Comparison of ENCODE assay signal across 16 cellular contexts in the genomic region with DNA sequence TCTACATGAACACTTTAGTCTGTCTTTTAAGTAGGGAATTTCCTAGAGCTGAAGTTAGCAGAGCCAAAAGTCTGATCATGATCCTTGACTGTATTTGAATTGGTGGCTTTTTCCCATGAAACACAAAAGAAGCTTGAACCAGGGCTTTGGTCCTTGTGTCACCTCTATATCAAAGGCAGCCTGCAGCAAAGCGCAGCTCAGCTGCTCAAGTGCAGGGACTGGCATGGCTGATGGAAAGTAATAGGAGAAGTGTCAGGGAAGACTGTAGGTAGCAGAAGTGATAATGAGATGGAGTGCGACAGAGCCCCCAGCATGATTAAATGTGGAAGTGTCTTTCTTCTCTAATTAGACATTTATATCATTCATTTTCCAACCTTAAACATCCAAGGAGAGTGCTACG.
A peak's percentile ranks its signal among the peaks of the same experiment; 100 is the strongest.
DNase-seq lines count a peak whose midpoint lies in the region; ATAC-seq and TF ChIP-seq lines count a peak whose summit lies in the region.
"Had no signal": no experiment of that assay in that cellular context is flagged by ENCODE, and none has a peak within 500 bp of the region (broad histone marks: within the 10 kb centered on the region; RNA-seq: fewer than 3 reads in every experiment).

No MANE protein-coding gene starts in this region.

- H3K27me3 ChIP-seq in breast epithelium = no peaks in the 10 kb centered on the region

- no peaks in the 10 kb centered on the region for H3K4me1 ChIP-seq in breast epithelium
- H3K4me1 ChIP-seq: HAP-1 had no signal

- H3K4me3 Mint-ChIP-seq in brain = peak overlapping the region in 4 of 5 experiments; percentile 32 to 68 (median 62)
- H3K4me3 Mint-ChIP-seq in activated T-helper 17 cell treated with anti-CD3 and anti-CD28 coated beads, Interleukin-2, amount 50 U/mL, for 72 hours = no peak overlapping the region
- H3K4me3 Mint-ChIP-seq in activated naive CD4-positive, alpha-beta T cell treated with anti-CD3 and anti-CD28 coated beads for 36 hours = no peak overlapping the region

- no peaks in the 10 kb centered on the region for H3K36me3 ChIP-seq in breast epithelium
- H3K36me3 ChIP-seq: HAP-1 had no signal

- H3K4me1 Mint-ChIP-seq in brain = peaks cover 28% of the 10 kb centered on the region
- no peaks in the 10 kb centered on the region for H3K4me1 Mint-ChIP-seq in activated T-helper 17 cell treated with anti-CD3 and anti-CD28 coated beads, Interleukin-2, amount 50 U/mL, for 72 hours
- H3K4me1 Mint-ChIP-seq in activated naive CD4-positive, alpha-beta T cell treated with anti-CD3 and anti-CD28 coated beads for 36 hours (ENCODE audit: low read depth) = no peaks in the 10 kb centered on the region

- H3K36me3 Mint-ChIP-seq in brain = no peaks in the 10 kb centered on the region
- no peaks in the 10 kb centered on the region for H3K36me3 Mint-ChIP-seq in activated T-helper 17 cell treated with anti-CD3 and anti-CD28 coated beads, Interleukin-2, amount 50 U/mL, for 72 hours (ENCODE audit: low read depth)
- no peaks in the 10 kb centered on the region for H3K36me3 Mint-ChIP-seq in activated naive CD4-positive, alpha-beta T cell treated with anti-CD3 and anti-CD28 coated beads for 36 hours (ENCODE audit: low read depth)

- H3K27me3 Mint-ChIP-seq in brain = no peaks in the 10 kb centered on the region
- no peaks in the 10 kb centered on the region for H3K27me3 Mint-ChIP-seq in activated T-helper 17 cell treated with anti-CD3 and anti-CD28 coated beads, Interleukin-2, amount 50 U/mL, for 72 hours
- no peaks in the 10 kb centered on the region for H3K27me3 Mint-ChIP-seq in activated naive CD4-positive, alpha-beta T cell treated with anti-CD3 and anti-CD28 coated beads for 36 hours (ENCODE audit: low read depth)

- CTCF ChIA-PET in activated naive CD4-positive, alpha-beta T cell treated with anti-CD3 and anti-CD28 coated beads for 36 hours (lab: Charles Lee) = no interaction called here

- no peak overlapping the region for H3K4me3 ChIP-seq in NB4 (ENCODE audit: low read depth, low read length)
- H3K4me3 ChIP-seq in breast epithelium = no peak overlapping the region
- H3K4me3 ChIP-seq: HAP-1, K562 had no signal

- intact Hi-C loops in activated naive CD4-positive, alpha-beta T cell treated with anti-CD3 and anti-CD28 coated beads for 36 hours (cut with micrococcal nuclease) = no loop called here
- intact Hi-C loops in breast epithelium (cut with DNase I; ENCODE audit: low total_unique reads) = no loop called here

- no peak for ATAC-seq in activated T-helper 17 cell treated with anti-CD3 and anti-CD28 coated beads, Interleukin-2, amount 50 U/mL, for 72 hours (replicated peaks)
- ATAC-seq: K562, Right ventricle myocardium inferior had no signal

- no peak for TF ChIP-seq CTCF in NB4 (IDR thresholded peaks at IDR 0.05; ENCODE audit: low read depth, low read length)
- TF ChIP-seq CTCF in brain (conservative IDR thresholded peaks at IDR 0.05) = no peak
- no peak for TF ChIP-seq CTCF in breast epithelium (IDR thresholded peaks at IDR 0.05)

- DNase-seq in NB4 (ENCODE audit: low read depth) (peak; percentile 30), middle frontal gyrus (ENCODE audit: extremely low spot score, low spot score) (peak; percentile 14), superior temporal gyrus (ENCODE audit: extremely low spot score) (peak; percentile 55), breast epithelium (ENCODE audit: low spot score in 2 of 2) (no peak)
- no peak for DNase-seq in activated naive CD4-positive, alpha-beta T cell treated with anti-CD3 and anti-CD28 coated beads for 36 hours
- DNase-seq: DMS153, NCI-H1105, NCI-H187, NCI-H2171, NCI-H446 treated with DMSO at 0.1 percent for 48 hours, NCI-H748 treated with DMSO at 0.1 percent for 48 hours had no signal

- no peak for TF ChIP-seq POLR2A in NB4 (IDR thresholded peaks at IDR 0.05; ENCODE audit: extremely low read depth, insufficient read length)
- TF ChIP-seq POLR2A in breast epithelium (IDR thresholded peaks at IDR 0.05) = no peak

- H3K27ac Mint-ChIP-seq in brain = peak overlapping the region; percentile 54 to 93 (median 77)
- no peak overlapping the region for H3K27ac Mint-ChIP-seq in activated T-helper 17 cell treated with anti-CD3 and anti-CD28 coated beads, Interleukin-2, amount 50 U/mL, for 72 hours
- no peak overlapping the region for H3K27ac Mint-ChIP-seq in activated naive CD4-positive, alpha-beta T cell treated with anti-CD3 and anti-CD28 coated beads for 36 hours

- H3K9me3 Mint-ChIP-seq in brain = peaks cover 0 to 29% (median 3%) of the 10 kb centered on the region in 5 experiments
- peaks cover 3% of the 10 kb centered on the region for H3K9me3 Mint-ChIP-seq in activated T-helper 17 cell treated with anti-CD3 and anti-CD28 coated beads, Interleukin-2, amount 50 U/mL, for 72 hours
- peaks cover 4% of the 10 kb centered on the region for H3K9me3 Mint-ChIP-seq in activated naive CD4-positive, alpha-beta T cell treated with anti-CD3 and anti-CD28 coated beads for 36 hours

- no peaks in the 10 kb centered on the region for H3K9me3 ChIP-seq in breast epithelium
- H3K9me3 ChIP-seq: HAP-1 had no signal

- no peak overlapping the region for H3K27ac ChIP-seq in breast epithelium

Comparison
In these comparisons a context has a peak if more than half of its experiments do, and no peak if none do; other contexts are left out.
1. DNase-seq: peak in NB4 (single experiment), middle frontal gyrus (single experiment) and superior temporal gyrus (single experiment); none in activated naive CD4-positive, alpha-beta T cell treated with anti-CD3 and anti-CD28 coated beads for 36 hours (single experiment) and breast epithelium (0 of 2).
2. H3K27ac Mint-ChIP-seq: peak in brain (5 of 5); none in activated T-helper 17 cell treated with anti-CD3 and anti-CD28 coated beads, Interleukin-2, amount 50 U/mL, for 72 hours (single experiment) and activated naive CD4-positive, alpha-beta T cell treated with anti-CD3 and anti-CD28 coated beads for 36 hours (single experiment).
3. H3K4me3 Mint-ChIP-seq: peak in brain (4 of 5); none in activated T-helper 17 cell treated with anti-CD3 and anti-CD28 coated beads, Interleukin-2, amount 50 U/mL, for 72 hours (single experiment) and activated naive CD4-positive, alpha-beta T cell treated with anti-CD3 and anti-CD28 coated beads for 36 hours (single experiment).